ENCODE assay signal across 9 cellular contexts in the genomic region with DNA sequence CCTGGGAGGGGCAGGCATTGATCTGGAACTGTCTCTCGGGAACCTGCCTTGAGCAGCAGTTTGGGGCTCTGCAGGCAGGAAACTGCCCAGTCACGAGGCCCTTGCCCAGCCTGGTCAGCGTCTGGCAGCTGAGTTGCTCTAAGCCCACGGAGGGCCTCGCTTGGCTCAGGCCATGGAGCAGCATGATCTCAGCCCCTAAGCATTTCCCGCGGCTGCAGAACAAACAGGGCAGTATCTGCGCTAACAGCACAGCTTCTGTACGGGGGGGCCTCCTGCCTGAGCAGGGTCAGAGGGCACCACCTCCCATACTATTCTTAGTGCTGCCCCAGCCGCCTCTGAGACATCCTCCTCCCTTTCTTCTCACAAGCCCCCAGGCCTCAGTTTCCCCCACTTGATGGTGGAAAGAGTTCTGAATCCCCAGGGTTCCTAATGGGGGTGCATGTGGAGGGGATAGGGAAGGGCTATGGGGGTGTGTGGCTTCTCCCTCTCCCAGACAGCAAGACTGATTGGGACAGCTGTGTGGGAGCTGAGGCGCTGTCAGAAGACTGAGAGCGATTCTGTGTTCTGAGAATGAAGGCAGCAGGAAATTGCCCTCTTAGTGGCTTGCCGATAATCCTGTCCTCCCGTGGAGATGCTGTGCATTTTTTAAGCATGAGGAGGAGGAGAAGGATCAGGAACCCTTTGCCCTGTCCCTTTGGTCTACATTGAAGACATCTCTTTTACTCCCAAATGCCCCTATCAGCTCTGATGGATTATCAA. TPM values are rescaled to one million over a fixed set of nuclear protein-coding genes. Genes with fewer than 3 reads are reported as not detected.
DNase-seq lines count a peak whose midpoint lies in the region; ATAC-seq, FAIRE-seq and TF ChIP-seq lines count a peak whose summit lies in the region.
"Had no signal": no experiment of that assay in that cellular context is flagged by ENCODE, and none has a peak within 500 bp of the region (broad histone marks: within the 10 kb centered on the region; RNA-seq: fewer than 3 reads in every experiment).

No MANE protein-coding gene starts in this region.

- no peak for TF ChIP-seq POLR2A in K562 (conservative IDR thresholded peaks at IDR 0.05)

- no peaks in the 10 kb centered on the region for H3K9me2 ChIP-seq in hepatocyte (replicated peaks; ENCODE audit: insufficient read depth)

- no peaks in the 10 kb centered on the region for H3K9me1 ChIP-seq in K562 (ENCODE audit: control insufficient read depth, insufficient read depth, low read length)

- no peak for TF ChIP-seq EP300 in K562 (IDR thresholded peaks at IDR 0.05; ENCODE audit: low read length)

- POLR2A ChIA-PET in K562 (lab: Yijun Ruan, JAX): interaction anchor here (0.8 to 1.0 kb wide), 3 partner anchors 12 to 1169 kb away, joined by 3 read pairs; no protein-coding TSS in a partner anchor

- H3K4me3 ChIP-seq in K562: no peak overlapping the region
- no peak overlapping the region for H3K4me3 ChIP-seq in hepatocyte

- peak; percentile 28; the same call in 1 of the 3 replicates for ATAC-seq in K562
- no peak for ATAC-seq in GM21825 (IDR thresholded peaks at IDR 0.05; ENCODE audit: unreplicated experiment)
- no peak for ATAC-seq in GM21423 (IDR thresholded peaks at IDR 0.05; ENCODE audit: unreplicated experiment)

- FAIRE-seq in K562 (lab: Jason Lieb, UNC): no peak

- no peak for TF ChIP-seq RAD21 in K562 (CRISPR knock-in tag; conservative IDR thresholded peaks at IDR 0.05 in 1 of 2, IDR thresholded peaks at IDR 0.05 in 1 of 2)

- no TSS peak for BruUV-seq in K562 (replicated peaks; lab: Mats Ljungman, UMichigan)

- TF ChIP-seq CTCF in K562 (IDR thresholded peaks at IDR 0.05 in 2 of 3, conservative IDR thresholded peaks at IDR 0.05 in 1 of 3; ENCODE audit: insufficient read depth in 2 of 3, low read depth in 1 of 3, low read length in 3 of 3): no peak
- TF ChIP-seq CTCF in hepatocyte (IDR thresholded peaks at IDR 0.05; ENCODE audit: poor library complexity): no peak

- CTCF ChIA-PET in K562 (lab: Yijun Ruan, JAX; ENCODE audit: low intra/inter-chr PET ratio): no interaction called here

- H4K20me1 ChIP-seq in K562 (replicated peaks; ENCODE audit: control insufficient read depth, insufficient read depth, low read length) (peaks cover 12% of the 10 kb centered on the region), hepatocyte (ENCODE audit: insufficient read depth, poor library complexity, severe bottlenecking) (no peaks in the 10 kb centered on the region)

- peak; percentile 57 for DNase-seq in DMS53 (lab: John Stamatoyannopoulos, UW)
- no peak for DNase-seq in K562 (ENCODE audit: extremely low read depth in 1 of 4, low spot score in 3 of 4)
- DNase-seq in hepatocyte (ENCODE audit: low spot score): peak; percentile 86
- peak; percentile 85 for DNase-seq in putamen (ENCODE audit: low spot score)
- DNase-seq in stimulated activated CD8-positive, alpha-beta memory T cell treated with anti-CD3 and anti-CD28 coated beads, Interleukin-4, amount 100 ng/mL, for 48 hours: no peak
- DNase-seq in T-helper 2 cell: no peak

- H3K9ac ChIP-seq in K562 (ENCODE audit: insufficient read depth in 1 of 2, low read depth in 2 of 2, low read length in 2 of 2): no peak overlapping the region

- no peaks in the 10 kb centered on the region for H3K4me1 ChIP-seq in K562 (replicated peaks in 1 of 2; ENCODE audit: control insufficient read depth in 2 of 2, insufficient read depth in 2 of 2, low read length in 2 of 2)
- H3K4me1 ChIP-seq in hepatocyte (ENCODE audit: insufficient read depth): peaks cover 17% of the 10 kb centered on the region

- 1% methylated on average over 11 of the region's 14 CpGs for WGBS in K562 (ENCODE audit: insufficient coverage, low coverage, missing lambda C conversion rate)
- 28% methylated on average over 14 of the region's 14 CpGs for WGBS in hepatocyte (ENCODE audit: low lambda C conversion rate, missing lambda C conversion rate)

- no peaks in the 10 kb centered on the region for H3K36me3 ChIP-seq in K562 (ENCODE audit: control insufficient read depth, insufficient read depth, low read length)
- no peaks in the 10 kb centered on the region for H3K36me3 ChIP-seq in hepatocyte (replicated peaks; ENCODE audit: insufficient read depth, low read depth)

- in situ Hi-C loops in K562 (cut with MboI): no loop called here

- no peak overlapping the region for H3K4me2 ChIP-seq in K562 (ENCODE audit: insufficient read depth, low read length)
- H3K4me2 ChIP-seq in hepatocyte: peak overlapping the region; percentile 56

- H2AFZ ChIP-seq in K562 (ENCODE audit: low read depth, low read length) (no peak overlapping the region), hepatocyte (no peak overlapping the region)

- H3K9me3 ChIP-seq in K562 (replicated peaks; ENCODE audit: control insufficient read depth, insufficient read depth, low read depth, low read length) (no peaks in the 10 kb centered on the region), hepatocyte (ENCODE audit: low read depth) (no peaks in the 10 kb centered on the region)

- H3K27me3 ChIP-seq in K562 (ENCODE audit: control insufficient read depth in 2 of 2, insufficient read depth in 2 of 2, low read length in 2 of 2) (peaks cover 15 to 36% of the 10 kb centered on the region in 2 experiments; a peak in 4 of 5 replicates), hepatocyte (no peaks in the 10 kb centered on the region)

- H3K79me2 ChIP-seq in K562 (ENCODE audit: control insufficient read depth, insufficient read depth, low read length) (no peaks in the 10 kb centered on the region), hepatocyte (no peaks in the 10 kb centered on the region)

- intact Hi-C loops in K562 (cut with micrococcal nuclease): no loop called here

- H3K27ac ChIP-seq in K562 (ENCODE audit: extremely low read depth, low read depth, low read length) (no peak overlapping the region), hepatocyte (peak overlapping the region; percentile 81)
- H3K27ac ChIP-seq: VCaP had no signal

TF ChIP-seq in K562, 482 proteins besides CTCF, POLR2A, EP300 and RAD21 (continues in another document):
- TF ChIP-seq THAP12 (CRISPR knock-in tag; IDR thresholded peaks at IDR 0.05) (no peak), ILK (tag; IDR thresholded peaks at IDR 0.05; ENCODE audit: borderline replicate concordance, low read depth) (no peak), MBD1 (CRISPR knock-in tag; IDR thresholded peaks at IDR 0.05) (no peak), MTF1 (CRISPR knock-in tag; IDR thresholded peaks at IDR 0.05; ENCODE audit: borderline replicate concordance) (no peak), ZNF436 (CRISPR knock-in tag; IDR thresholded peaks at IDR 0.05) (no peak), NEUROD1 (IDR thresholded peaks at IDR 0.05; ENCODE audit: borderline replicate concordance, low read depth, low read length, partially characterized antibody) (no peak), ZNF766 (CRISPR knock-in tag; conservative IDR thresholded peaks at IDR 0.05) (no peak)

RNA-seq across cellular contexts. Expression of gene MOCS1, which starts 46.4 kb away (rescaled TPM):
- 1.1 and 2.6 TPM in 2 replicates for total RNA-seq in K562 (2011; cell fraction: chromatin; rRNA removed; ENCODE audit: low replicate concordance)
- 1.7 and 2.0 TPM in 2 replicates for total RNA-seq in K562 (2011; cell fraction: nucleolus; rRNA removed)
- 1.5 and 1.6 TPM in 2 replicates for total RNA-seq in K562 (2011; cell fraction: nucleoplasm; rRNA removed)
- 12.5 and 14.1 TPM in 2 replicates for total RNA-seq in K562 (2014; rRNA removed)
- total RNA-seq in K562 (2014; rRNA removed; fragmentation: Illumina TruSeq; extraction: Trizol): 4.7 and 6.0 TPM in 2 replicates
- total RNA-seq in K562 (2015; rRNA removed; fragmentation: Illumina TruSeq; extraction: Trizol): 10.7 and 12.0 TPM in 2 replicates
- total RNA-seq in K562 (2021): 12.7 and 15.3 TPM in 2 replicates
- 0.47 and 1.0 TPM in 2 replicates for polyA plus RNA-seq in K562 (2011; rRNA removed)
- polyA plus RNA-seq in K562 (2011; cell fraction: cytosol; rRNA removed): 0.65 and 1.7 TPM in 2 replicates
- polyA plus RNA-seq in K562 (2011; cell fraction: nucleus; rRNA removed): 0.55 and 2.0 TPM in 2 replicates
- 11.4 and 35.7 TPM in 2 replicates for polyA plus RNA-seq in K562 (2012)
- polyA plus RNA-seq in K562 (2014; fragmentation: Illumina TruSeq; extraction: Trizol): 10.0 and 10.9 TPM in 2 replicates
- polyA plus RNA-seq in K562 (2014; fragmentation: Nextera tagmentation; extraction: Ambion mirVana): under 1 TPM; 0.69 to 0.95 TPM
- polyA plus RNA-seq in K562 (2014; rRNA removed): 8.7 and 9.6 TPM in 2 replicates
- 0.54 and 1.2 TPM in 2 replicates for polyA minus RNA-seq in K562 (2011; rRNA and poly(A)+ RNA removed)
- polyA minus RNA-seq in K562 (2011; cell fraction: cytosol; rRNA and poly(A)+ RNA removed): 2.2 TPM in 1 of 2 replicates, not detected in the other
- 0.67 and 1.5 TPM in 2 replicates for polyA minus RNA-seq in K562 (2011; cell fraction: nucleus; rRNA and poly(A)+ RNA removed)
- 10.6 and 10.7 TPM in 2 replicates for total RNA-seq in hepatocyte
- polyA plus RNA-seq in hepatocyte: 13.4 and 14.5 TPM in 2 replicates

Comparison
In these comparisons a context has a peak if more than half of its experiments do, and no peak if none do; other contexts are left out.
1. DNase-seq: peak in DMS53 (single experiment), hepatocyte (single experiment) and putamen (single experiment); none in K562 (0 of 4), stimulated activated CD8-positive, alpha-beta memory T cell treated with anti-CD3 and anti-CD28 coated beads, Interleukin-4, amount 100 ng/mL, for 48 hours (single experiment) and T-helper 2 cell (0 of 5).